ENCODE assay signal across 11 cellular contexts in the genomic region with DNA sequence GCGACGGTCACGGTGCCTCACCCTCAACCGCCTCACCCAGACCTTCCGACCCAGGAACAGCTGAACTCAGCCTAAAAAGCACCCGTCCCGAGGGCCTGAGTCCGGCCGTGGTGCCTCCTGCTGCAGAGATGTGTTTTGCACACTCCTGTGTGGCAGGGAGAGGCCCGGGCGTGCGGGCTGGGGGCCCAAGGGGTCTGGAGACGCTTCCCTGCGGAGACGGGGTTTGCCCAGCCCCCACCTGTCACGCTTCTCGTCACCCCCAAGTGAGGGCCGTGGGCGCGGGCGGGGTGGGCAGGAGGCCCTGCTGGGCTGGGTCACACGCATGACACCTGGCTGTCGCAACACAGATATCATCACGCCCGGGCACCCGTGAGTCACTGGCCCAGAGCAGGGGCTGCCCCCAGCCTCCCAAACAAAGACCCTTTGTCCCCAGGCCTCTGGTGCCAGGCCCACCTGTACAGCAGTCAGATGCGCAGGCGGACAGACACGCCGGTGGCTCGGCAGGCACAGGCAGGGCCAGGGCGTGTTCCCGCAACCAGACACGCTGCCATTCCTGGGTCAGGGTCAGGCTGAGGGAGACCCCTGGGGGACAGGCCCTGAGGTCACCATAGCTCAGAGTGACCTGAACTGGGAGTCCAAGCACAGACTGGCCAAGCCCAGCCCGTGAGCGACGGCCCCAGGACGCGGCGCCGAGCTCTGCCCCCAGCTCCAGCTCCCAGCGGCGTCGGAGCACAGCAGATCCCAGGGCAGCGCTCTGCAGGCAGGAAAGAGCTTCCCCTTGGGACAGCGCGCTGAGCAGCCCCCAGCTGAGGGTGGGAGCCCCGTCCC. TPM values are rescaled to one million over a fixed set of nuclear protein-coding genes. Genes with fewer than 3 reads are reported as not detected.
A peak's percentile ranks its signal among the peaks of the same experiment; 100 is the strongest.
DNase-seq lines count a peak whose midpoint lies in the region; TF ChIP-seq lines count a peak whose summit lies in the region.
"Had no signal": no experiment of that assay in that cellular context is flagged by ENCODE, and none has a peak within 500 bp of the region (broad histone marks: within the 10 kb centered on the region; RNA-seq: fewer than 3 reads in every experiment).

No MANE protein-coding gene starts in this region.

- DNase-seq in NAMALWA (ENCODE audit: low spot score) (peak; percentile 52), islet precursor cell (peak; percentile 77), pons (ENCODE audit: low spot score) (no peak), glutamatergic neuron (no peak), 8988T (no peak)
- DNase-seq: NCI-H1105 treated with DMSO at 0.1 percent for 48 hours; NK-92 treated with Interleukin-12 subunit alpha and Interleukin-12 subunit beta, amount 100 ng/mL, for 24 hours; stimulated activated CD4-positive, alpha-beta T cell treated with anti-CD3 and anti-CD28 coated beads, Interleukin-4, amount 100 ng/mL, for 1 hour; testis had no signal

- peaks cover 6% of the 10 kb centered on the region for H3K4me1 Mint-ChIP-seq in glutamatergic neuron (ENCODE audit: low read depth, unreplicated experiment)

- TF ChIP-seq CTCF in C4-2B (conservative IDR thresholded peaks at IDR 0.05) (no peak), glutamatergic neuron (IDR thresholded peaks at IDR 0.05; ENCODE audit: partially characterized antibody, unreplicated experiment) (no peak)

- peaks cover 11% of the 10 kb centered on the region for H3K36me3 Mint-ChIP-seq in glutamatergic neuron (ENCODE audit: unreplicated experiment)

- no peak overlapping the region for H3K27ac Mint-ChIP-seq in glutamatergic neuron (ENCODE audit: unreplicated experiment)
- H3K27ac Mint-ChIP-seq: CD14-positive monocyte had no signal

- H3K27ac ChIP-seq in C4-2B, result peak overlapping the region; percentile 100
- H3K27ac ChIP-seq: testis had no signal

- H3K4me3 Mint-ChIP-seq in glutamatergic neuron (ENCODE audit: unreplicated experiment), result no peak overlapping the region
- H3K4me3 Mint-ChIP-seq: CD14-positive monocyte had no signal

- H3K27me3 Mint-ChIP-seq in glutamatergic neuron (ENCODE audit: unreplicated experiment), result peaks cover 7% of the 10 kb centered on the region

- H3K9me3 Mint-ChIP-seq in glutamatergic neuron (ENCODE audit: unreplicated experiment), result peaks cover 7% of the 10 kb centered on the region

RNA-seq across cellular contexts. Expression of gene B3GALT6, which starts 6.1 kb away (rescaled TPM):
- 30.0 TPM for total RNA-seq in glutamatergic neuron (ENCODE audit: unreplicated experiment)

RNA-seq across cellular contexts. Expression of gene SDF4, which starts 6.3 kb away (rescaled TPM):
- total RNA-seq in glutamatergic neuron (ENCODE audit: unreplicated experiment), result 89.2 TPM

RNA-seq across cellular contexts. Expression of gene C1QTNF12, which starts 8.4 kb away (rescaled TPM):
- total RNA-seq in glutamatergic neuron (ENCODE audit: unreplicated experiment), result 9.1 TPM

RNA-seq across cellular contexts. Expression of gene TNFRSF4, which starts 24.1 kb away (rescaled TPM):
- 0.29 TPM for total RNA-seq in glutamatergic neuron (ENCODE audit: unreplicated experiment)

RNA-seq across cellular contexts. Expression of gene TNFRSF18, which starts 31.7 kb away (rescaled TPM):
- 3.0 TPM for total RNA-seq in glutamatergic neuron (ENCODE audit: unreplicated experiment)
- total RNA-seq: testis had no signal

Comparison
In these comparisons a context has a peak if more than half of its experiments do, and no peak if none do; other contexts are left out.
1. DNase-seq: peak in NAMALWA (single experiment) and islet precursor cell (single experiment); none in pons (single experiment), glutamatergic neuron (single experiment) and 8988T (single experiment).